28 cellular contexts compared by ENCODE assay signal in the genomic region with DNA sequence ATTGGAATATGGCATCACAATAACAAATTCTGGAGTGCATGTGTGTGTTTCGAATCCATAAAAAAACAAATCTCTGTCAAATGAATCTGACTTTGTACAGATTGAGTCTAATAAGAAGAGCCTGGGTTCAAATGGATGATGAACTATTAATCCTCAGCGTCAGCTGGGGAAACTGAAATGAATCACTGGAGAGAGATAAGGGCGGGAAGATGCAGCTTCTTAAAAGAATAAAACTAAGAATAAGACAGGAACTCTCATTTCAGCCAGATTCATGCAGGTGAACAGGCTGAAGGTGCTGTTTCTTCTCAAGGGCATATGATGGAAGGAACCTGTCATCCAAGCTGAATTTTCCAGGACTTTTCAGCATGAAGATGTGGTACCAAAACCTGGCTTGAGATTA.
DNase-seq lines count a peak whose midpoint lies in the region; ATAC-seq and TF ChIP-seq lines count a peak whose summit lies in the region.
"Had no signal": no experiment of that assay in that cellular context is flagged by ENCODE, and none has a peak within 500 bp of the region (broad histone marks: within the 10 kb centered on the region; RNA-seq: fewer than 3 reads in every experiment).

No MANE protein-coding gene starts in this region.

- no peaks in the 10 kb centered on the region for H3K27me3 ChIP-seq in DND-41 (ENCODE audit: insufficient read depth, low read length, poor library complexity)
- H3K27me3 ChIP-seq: colonic mucosa, heart left ventricle, pancreas, right atrium auricular region, spleen had no signal

- ATAC-seq in activated T-cell treated with anti-CD3 and anti-CD28 coated beads, Interleukin-2, amount 50 U/mL, for 72 hours (replicated peaks in 1 of 2), result peak in 1 of 2 donors; percentile 33
- no peak for ATAC-seq in activated T-cell treated with anti-CD3 and anti-CD28 coated beads, Interleukin-2, amount 50 U/mL, for 4 hours
- ATAC-seq in DND-41 (ENCODE audit: insufficient read depth, low read depth) (no peak), GM18907 (IDR thresholded peaks at IDR 0.05; ENCODE audit: unreplicated experiment) (no peak)
- no peak for ATAC-seq in natural killer cell treated with Interleukin-12 subunit alpha and Interleukin-12 subunit beta and Interleukin-15 and Interleukin-18, amount 100 ng/mL, for 72 hours
- ATAC-seq: esophagus mucosa, heart left ventricle had no signal

- H3K9me3 ChIP-seq in DND-41 (ENCODE audit: insufficient read depth, low read length, severe bottlenecking), result no peaks in the 10 kb centered on the region
- H3K9me3 ChIP-seq: colonic mucosa, heart left ventricle, lower lobe of right lung, mucosa of descending colon, pancreas, right atrium auricular region, spleen had no signal

- peak overlapping the region; percentile 38 for H3K9ac ChIP-seq in DND-41 (ENCODE audit: low read depth, low read length)

- intact Hi-C loops in activated T-helper 2 cell treated with anti-CD3 and anti-CD28 coated beads, Interferon-gamma antibody, Interleukin-2, Interleukin-4, amounts not matched to agents 10 μg/mL and 5 μg/mL and 100 μg/mL, durations not matched to agents 14 hours and 24 hours and 36 hours (cut with micrococcal nuclease), result loop anchor here (1.0 to 2.0 kb wide), 2 partner anchors 10 to 41 kb away; no protein-coding TSS in a partner anchor

- peaks cover 2% of the 10 kb centered on the region in 2 donors for H3K36me3 Mint-ChIP-seq in activated T-cell treated with anti-CD3 and anti-CD28 coated beads, Interleukin-2, amount 50 U/mL, for 72 hours (ENCODE audit: insufficient read depth in 2 of 2)
- H3K36me3 Mint-ChIP-seq in activated T-cell treated with anti-CD3 and anti-CD28 coated beads, Interleukin-2, amount 50 U/mL, for 4 hours (ENCODE audit: insufficient read depth), result no peaks in the 10 kb centered on the region
- peaks cover 28% of the 10 kb centered on the region for H3K36me3 Mint-ChIP-seq in activated T-helper 2 cell treated with anti-CD3 and anti-CD28 coated beads, Interferon-gamma antibody, Interleukin-2, Interleukin-4, amounts not matched to agents 10 μg/mL and 5 μg/mL and 100 μg/mL, durations not matched to agents 14 hours and 24 hours and 36 hours (ENCODE audit: low read depth)
- H3K36me3 Mint-ChIP-seq in natural killer cell treated with Interleukin-12 subunit alpha and Interleukin-12 subunit beta and Interleukin-15 and Interleukin-18, amount 100 ng/mL, for 72 hours, result no peaks in the 10 kb centered on the region

- H3K9me3 Mint-ChIP-seq in activated T-cell treated with anti-CD3 and anti-CD28 coated beads, Interleukin-2, amount 50 U/mL, for 72 hours, result peaks cover 0 to 4% of the 10 kb centered on the region in 2 donors
- peaks cover 3% of the 10 kb centered on the region for H3K9me3 Mint-ChIP-seq in activated T-cell treated with anti-CD3 and anti-CD28 coated beads, Interleukin-2, amount 50 U/mL, for 4 hours
- H3K9me3 Mint-ChIP-seq in activated T-helper 2 cell treated with anti-CD3 and anti-CD28 coated beads, Interferon-gamma antibody, Interleukin-2, Interleukin-4, amounts not matched to agents 10 μg/mL and 5 μg/mL and 100 μg/mL, durations not matched to agents 14 hours and 24 hours and 36 hours, result peaks cover 29% of the 10 kb centered on the region
- peaks cover 4% of the 10 kb centered on the region for H3K9me3 Mint-ChIP-seq in natural killer cell treated with Interleukin-12 subunit alpha and Interleukin-12 subunit beta and Interleukin-15 and Interleukin-18, amount 100 ng/mL, for 72 hours

- peak overlapping the region; percentile 85 for H3K27ac ChIP-seq in DND-41 (ENCODE audit: low read length)
- H3K27ac ChIP-seq: colonic mucosa, heart left ventricle, lower lobe of right lung, pancreas, right atrium auricular region, RWPE1 had no signal

- H3K4me1 Mint-ChIP-seq in activated T-cell treated with anti-CD3 and anti-CD28 coated beads, Interleukin-2, amount 50 U/mL, for 72 hours (ENCODE audit: low read depth), result peaks cover 33% of the 10 kb centered on the region
- peaks cover 72% of the 10 kb centered on the region for H3K4me1 Mint-ChIP-seq in activated T-cell treated with anti-CD3 and anti-CD28 coated beads, Interleukin-2, amount 50 U/mL, for 4 hours (ENCODE audit: low read depth)
- H3K4me1 Mint-ChIP-seq in activated T-helper 2 cell treated with anti-CD3 and anti-CD28 coated beads, Interferon-gamma antibody, Interleukin-2, Interleukin-4, amounts not matched to agents 10 μg/mL and 5 μg/mL and 100 μg/mL, durations not matched to agents 14 hours and 24 hours and 36 hours (ENCODE audit: low read depth), result peaks cover 52% of the 10 kb centered on the region
- H3K4me1 Mint-ChIP-seq in natural killer cell treated with Interleukin-12 subunit alpha and Interleukin-12 subunit beta and Interleukin-15 and Interleukin-18, amount 100 ng/mL, for 72 hours (ENCODE audit: low read depth in 2 of 2), result peaks cover 21 to 26% of the 10 kb centered on the region in 2 donors

- H3K27ac Mint-ChIP-seq in activated T-cell treated with anti-CD3 and anti-CD28 coated beads, Interleukin-2, amount 50 U/mL, for 72 hours, result peak overlapping the region; percentile 54
- H3K27ac Mint-ChIP-seq in activated T-helper 2 cell treated with anti-CD3 and anti-CD28 coated beads, Interferon-gamma antibody, Interleukin-2, Interleukin-4, amounts not matched to agents 10 μg/mL and 5 μg/mL and 100 μg/mL, durations not matched to agents 14 hours and 24 hours and 36 hours, result peak overlapping the region; percentile 77
- no peak overlapping the region for H3K27ac Mint-ChIP-seq in natural killer cell treated with Interleukin-12 subunit alpha and Interleukin-12 subunit beta and Interleukin-15 and Interleukin-18, amount 100 ng/mL, for 72 hours
- H3K27ac Mint-ChIP-seq: B cell, type B pancreatic cell had no signal

- no peaks in the 10 kb centered on the region for H3K36me3 ChIP-seq in DND-41 (ENCODE audit: insufficient read depth, low read length)
- H3K36me3 ChIP-seq: colonic mucosa, heart left ventricle, lower lobe of right lung, pancreas, right atrium auricular region, spleen had no signal

- peak overlapping the region in 1 of 2 donors; percentile 65 for H3K4me3 Mint-ChIP-seq in activated T-cell treated with anti-CD3 and anti-CD28 coated beads, Interleukin-2, amount 50 U/mL, for 72 hours
- no peak overlapping the region for H3K4me3 Mint-ChIP-seq in activated T-cell treated with anti-CD3 and anti-CD28 coated beads, Interleukin-2, amount 50 U/mL, for 4 hours
- H3K4me3 Mint-ChIP-seq in activated T-helper 2 cell treated with anti-CD3 and anti-CD28 coated beads, Interferon-gamma antibody, Interleukin-2, Interleukin-4, amounts not matched to agents 10 μg/mL and 5 μg/mL and 100 μg/mL, durations not matched to agents 14 hours and 24 hours and 36 hours (ENCODE audit: low read depth), result peak overlapping the region; percentile 40
- peak overlapping the region; percentile 43 for H3K4me3 Mint-ChIP-seq in natural killer cell treated with Interleukin-12 subunit alpha and Interleukin-12 subunit beta and Interleukin-15 and Interleukin-18, amount 100 ng/mL, for 72 hours
- H3K4me3 Mint-ChIP-seq: B cell, type B pancreatic cell had no signal

- H3K27me3 Mint-ChIP-seq in activated T-cell treated with anti-CD3 and anti-CD28 coated beads, Interleukin-2, amount 50 U/mL, for 72 hours (ENCODE audit: low read depth), result no peaks in the 10 kb centered on the region
- no peaks in the 10 kb centered on the region for H3K27me3 Mint-ChIP-seq in activated T-cell treated with anti-CD3 and anti-CD28 coated beads, Interleukin-2, amount 50 U/mL, for 4 hours (ENCODE audit: low read depth)
- H3K27me3 Mint-ChIP-seq in activated T-helper 2 cell treated with anti-CD3 and anti-CD28 coated beads, Interferon-gamma antibody, Interleukin-2, Interleukin-4, amounts not matched to agents 10 μg/mL and 5 μg/mL and 100 μg/mL, durations not matched to agents 14 hours and 24 hours and 36 hours (ENCODE audit: low read depth), result no peaks in the 10 kb centered on the region
- peaks cover 0 to 13% of the 10 kb centered on the region in 2 donors for H3K27me3 Mint-ChIP-seq in natural killer cell treated with Interleukin-12 subunit alpha and Interleukin-12 subunit beta and Interleukin-15 and Interleukin-18, amount 100 ng/mL, for 72 hours
- H3K27me3 Mint-ChIP-seq: type B pancreatic cell had no signal

- no peak for DNase-seq in activated T-cell treated with anti-CD3 and anti-CD28 coated beads, Interleukin-2, amount 50 U/mL, for 72 hours
- DNase-seq in activated T-cell treated with anti-CD3 and anti-CD28 coated beads, Interleukin-2, amount 50 U/mL, for 4 hours, result no peak
- DNase-seq in DND-41 (no peak), NCI-H748 treated with DMSO at 0.1 percent for 48 hours (lab: John Stamatoyannopoulos, UW) (no peak), epidermal melanocyte (ENCODE audit: insufficient read length, low spot score) (no peak)
- no peak for DNase-seq in activated T-helper 2 cell treated with anti-CD3 and anti-CD28 coated beads, Interferon-gamma antibody, Interleukin-2, Interleukin-4, amounts not matched to agents 10 μg/mL and 5 μg/mL and 100 μg/mL, durations not matched to agents 14 hours and 24 hours and 36 hours (ENCODE audit: low spot score)
- DNase-seq in natural killer cell treated with Interleukin-12 subunit alpha and Interleukin-12 subunit beta and Interleukin-15 and Interleukin-18, amount 100 ng/mL, for 72 hours (ENCODE audit: low spot score), result no peak
- DNase-seq: colonic mucosa; COR-L47; DMS53; effector CD8-positive, alpha-beta T cell; H7; heart left ventricle; KG1; kidney glomerular epithelial cell; lower lobe of right lung; mucosa of descending colon; NCI-H1417 treated with DMSO at 0.1 percent for 48 hours; NCI-H2107; NCI-H82; pancreas; spleen had no signal

- H3K4me1 ChIP-seq in DND-41 (ENCODE audit: insufficient read depth, low read length), result peaks cover 29% of the 10 kb centered on the region
- H3K4me1 ChIP-seq: colonic mucosa, pancreas, right atrium auricular region had no signal

- peak overlapping the region; percentile 40 for H3K4me2 ChIP-seq in DND-41 (ENCODE audit: insufficient read depth, low read length)

- no peak for TF ChIP-seq CTCF in DND-41 (IDR thresholded peaks at IDR 0.05; ENCODE audit: borderline replicate concordance, extremely low read depth, low read length, poor library complexity, severe bottlenecking)

- H3K4me3 ChIP-seq in DND-41 (ENCODE audit: low read depth in 1 of 2, low read length in 2 of 2), result peak overlapping the region in 1 of 2 experiments; percentile 1; a peak in 1 of 4 replicates
- H3K4me3 ChIP-seq: colonic mucosa, heart left ventricle, lower lobe of right lung, mucosa of descending colon, pancreas, right atrium auricular region, spleen had no signal

- no peaks in the 10 kb centered on the region for H4K20me1 ChIP-seq in DND-41 (ENCODE audit: insufficient read depth, low read length)

- H2AFZ ChIP-seq in DND-41 (ENCODE audit: low read depth, low read length), result peak overlapping the region; percentile 45

- H3K79me2 ChIP-seq in DND-41 (ENCODE audit: insufficient read depth, low read length), result no peaks in the 10 kb centered on the region

Comparison
In these comparisons a context has a peak if more than half of its experiments do, and no peak if none do; other contexts are left out.
1. H3K27ac Mint-ChIP-seq: peak in activated T-cell treated with anti-CD3 and anti-CD28 coated beads, Interleukin-2, amount 50 U/mL, for 72 hours (single experiment) and activated T-helper 2 cell treated with anti-CD3 and anti-CD28 coated beads, Interferon-gamma antibody, Interleukin-2, Interleukin-4, amounts not matched to agents 10 μg/mL and 5 μg/mL and 100 μg/mL, durations not matched to agents 14 hours and 24 hours and 36 hours (single experiment); none in natural killer cell treated with Interleukin-12 subunit alpha and Interleukin-12 subunit beta and Interleukin-15 and Interleukin-18, amount 100 ng/mL, for 72 hours (0 of 2).